In the genomic region with DNA sequence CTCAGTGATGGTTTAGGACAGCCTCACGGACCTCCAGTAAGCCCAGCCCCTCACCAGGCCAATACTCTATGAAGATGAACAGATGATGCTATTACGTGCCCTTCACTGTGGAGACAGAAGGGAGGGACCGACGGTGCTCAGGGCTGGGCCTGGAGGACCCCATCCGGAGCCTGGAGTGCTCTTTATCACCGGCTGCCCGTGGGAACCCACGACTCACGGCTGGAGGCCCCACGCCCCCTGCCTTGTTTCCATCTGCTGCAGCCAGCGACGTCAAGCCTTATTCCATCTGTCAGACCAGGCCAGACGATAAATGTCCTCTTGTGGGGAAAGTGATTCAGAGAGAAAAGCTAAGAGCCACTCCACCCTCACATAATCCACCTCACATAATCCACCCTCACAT, we compare ENCODE assay signal across 24 cellular contexts.
"Had no signal": no experiment of that assay in that cellular context is flagged by ENCODE, and none has a peak within 500 bp of the region (broad histone marks: within the 10 kb centered on the region; RNA-seq: fewer than 3 reads in every experiment).

No MANE protein-coding gene starts in this region.

- ATAC-seq: activated CD8-positive, alpha-beta T cell treated with anti-CD3 and anti-CD28 coated beads for 36 hours; Panc1; Right ventricle myocardium inferior; T-cell had no signal

- H3K27ac Mint-ChIP-seq: activated CD8-positive, alpha-beta T cell treated with anti-CD3 and anti-CD28 coated beads for 36 hours; activated naive CD8-positive, alpha-beta T cell treated with anti-CD3 and anti-CD28 coated beads, Interleukin-2, amount 10 ng/mL, durations not matched to agents 7 days and 5 days; T-cell had no signal

- H3K9me3 ChIP-seq: adrenal gland, breast epithelium had no signal

- DNase-seq: activated CD4-positive, alpha-beta T cell treated with anti-CD3 and anti-CD28 coated beads for 4 hours; activated CD8-positive, alpha-beta memory T cell treated with anti-CD3 and anti-CD28 coated beads, Interleukin-2, amount 50 U/mL, for 4 hours; activated CD8-positive, alpha-beta T cell treated with anti-CD3 and anti-CD28 coated beads for 36 hours; activated naive CD4-positive, alpha-beta T cell treated with anti-CD3 and anti-CD28 coated beads, Interleukin-2, amount 50 U/mL, for 16 hours; activated naive CD8-positive, alpha-beta T cell treated with anti-CD3 and anti-CD28 coated beads, Interleukin-2, amount 10 ng/mL, durations not matched to agents 7 days and 5 days; adrenal gland; anterior cingulate cortex; caudate nucleus; MM.1S; NCI-H1105; NCI-H1436 treated with DMSO at 0.1 percent for 48 hours; NCI-H187; NCI-H2081; NCI-H510A treated with DMSO at 0.1 percent for 48 hours; NCI-H774; NK-92 treated with Interleukin-12 subunit alpha and Interleukin-12 subunit beta, amount 100 ng/mL, for 24 hours; OCI-M1; RPMI8226; T-cell had no signal

- H3K4me3 ChIP-seq: adrenal gland, breast epithelium, SK-N-MC had no signal

- H3K27me3 ChIP-seq: adrenal gland, breast epithelium had no signal

- H3K27me3 Mint-ChIP-seq: activated CD8-positive, alpha-beta T cell treated with anti-CD3 and anti-CD28 coated beads for 36 hours; activated naive CD8-positive, alpha-beta T cell treated with anti-CD3 and anti-CD28 coated beads, Interleukin-2, amount 10 ng/mL, durations not matched to agents 7 days and 5 days; T-cell had no signal

- H3K27ac ChIP-seq: adrenal gland, breast epithelium, SK-N-MC, VCaP had no signal

- H3K36me3 Mint-ChIP-seq: T-cell had no signal

- H3K4me3 Mint-ChIP-seq: activated CD8-positive, alpha-beta T cell treated with anti-CD3 and anti-CD28 coated beads for 36 hours; activated naive CD8-positive, alpha-beta T cell treated with anti-CD3 and anti-CD28 coated beads, Interleukin-2, amount 10 ng/mL, durations not matched to agents 7 days and 5 days; T-cell had no signal

- H3K36me3 ChIP-seq: adrenal gland, breast epithelium had no signal
